Comparison of ENCODE assay signal across 8 cellular contexts in the genomic region with DNA sequence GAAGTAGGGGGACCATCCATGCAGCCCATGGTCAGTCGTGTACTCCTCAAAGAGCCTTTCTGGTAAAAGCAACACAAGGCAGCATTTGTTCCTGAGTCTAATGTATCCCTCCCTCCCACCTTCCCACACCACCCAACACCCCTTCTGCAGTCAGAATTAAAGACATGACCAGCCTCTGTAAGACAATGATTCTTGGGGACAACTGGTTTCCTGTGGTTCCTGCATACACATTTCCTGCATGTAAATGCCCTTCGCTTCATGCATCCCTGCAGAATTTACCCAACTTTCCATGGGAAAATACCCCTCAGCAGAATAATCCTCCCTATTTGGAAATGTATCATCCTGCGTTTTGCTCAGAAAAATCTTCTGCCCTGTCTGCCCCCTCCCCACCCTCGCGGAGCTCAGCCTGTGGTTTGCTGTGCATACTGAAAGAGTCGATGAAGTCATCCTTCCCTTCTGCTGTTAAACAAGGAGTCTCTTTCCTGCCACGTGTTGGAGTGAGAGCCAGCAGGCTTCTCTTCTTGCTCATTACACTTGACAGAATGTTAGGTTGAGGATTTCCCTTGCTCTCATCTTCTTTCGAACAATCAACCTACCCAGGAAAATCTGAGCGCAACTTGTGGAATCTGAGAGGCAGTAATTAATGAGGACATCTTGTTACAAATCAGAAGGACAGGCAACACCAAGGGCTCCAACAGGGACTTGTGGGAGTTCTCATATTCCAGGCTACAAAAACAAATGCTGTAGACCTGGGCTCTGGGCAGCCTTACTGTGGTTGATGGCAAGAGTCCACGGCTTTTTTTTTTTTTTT. TPM values are rescaled to one million over a fixed set of nuclear protein-coding genes. Genes with fewer than 3 reads are reported as not detected.
DNase-seq lines count a peak whose midpoint lies in the region; ATAC-seq and TF ChIP-seq lines count a peak whose summit lies in the region.

No MANE protein-coding gene starts in this region.

- DNase-seq in GM03348 (ENCODE audit: low spot score) (peak; percentile 58), NB4 (ENCODE audit: low read depth) (peak; percentile 91), amniotic epithelial cell (ENCODE audit: low read depth) (peak; percentile 17), inferior parietal cortex (ENCODE audit: extremely low spot score) (peak; percentile 64), PC-9 (no peak)
- DNase-seq in stimulated activated CD8-positive, alpha-beta memory T cell treated with anti-CD3 and anti-CD28 coated beads, Interleukin-4, amount 100 ng/mL, for 48 hours: peak; percentile 49

- POLR2A ChIA-PET in PC-9 (lab: Charles Lee; ENCODE audit: unreplicated experiment): no interaction called here

- no peaks in the 10 kb centered on the region for H3K4me1 ChIP-seq in PC-9 (replicated peaks; ENCODE audit: insufficient read depth)

- no peak for TF ChIP-seq CTCF in NB4 (IDR thresholded peaks at IDR 0.05; ENCODE audit: low read depth, low read length)
- no peak for TF ChIP-seq CTCF in PC-9 (conservative IDR thresholded peaks at IDR 0.05)

- no peaks in the 10 kb centered on the region for H3F3A ChIP-seq in PC-9 (ENCODE audit: insufficient read depth, low read depth)

- H3K36me3 ChIP-seq in PC-9 (ENCODE audit: low read depth): no peaks in the 10 kb centered on the region

- H4K20me1 ChIP-seq in PC-9 (ENCODE audit: insufficient read depth): no peaks in the 10 kb centered on the region; the same call in 1 of the 2 replicates

- peaks cover 8% of the 10 kb centered on the region; the same call in 1 of the 2 replicates for H3K27me3 ChIP-seq in PC-9 (ENCODE audit: insufficient read depth, low read depth)

- H3K9me2 ChIP-seq in PC-9 (ENCODE audit: insufficient read depth): no peaks in the 10 kb centered on the region

- intact Hi-C loops in PC-9 (cut with micrococcal nuclease; ENCODE audit: unreplicated experiment): no loop called here

- ATAC-seq in GM21786 (IDR thresholded peaks at IDR 0.05; ENCODE audit: unreplicated experiment) (peak; percentile 81), GM19455 (IDR thresholded peaks at IDR 0.05; ENCODE audit: unreplicated experiment) (no peak)

- BruUV-seq in PC-9 (replicated peaks; lab: Mats Ljungman, UMichigan): no TSS peak

- no peak overlapping the region for H3K27ac ChIP-seq in PC-9

- no peak overlapping the region for H2AFZ ChIP-seq in PC-9

- no peak for TF ChIP-seq POLR2A in NB4 (IDR thresholded peaks at IDR 0.05; ENCODE audit: extremely low read depth, insufficient read length)

- H3K4me3 ChIP-seq in NB4 (ENCODE audit: low read depth, low read length) (peak overlapping the region; percentile 41), PC-9 (no peak overlapping the region)

- no peaks in the 10 kb centered on the region for H3K79me2 ChIP-seq in PC-9 (ENCODE audit: low read depth)

- H3K4me2 ChIP-seq in PC-9: no peak overlapping the region

- H3K9me3 ChIP-seq in PC-9 (ENCODE audit: insufficient read depth, low read depth): no peaks in the 10 kb centered on the region

- CTCF ChIA-PET in PC-9 (lab: Charles Lee): no interaction called here

RNA-seq across cellular contexts. Expression of gene TNN, which starts 4.7 kb away (rescaled TPM):
- total RNA-seq in PC-9 (2021): not detected in 2 replicates

RNA-seq across cellular contexts. Expression of gene MRPS14, which starts 49.1 kb away (rescaled TPM):
- 24.1 and 28.8 TPM in 2 replicates for total RNA-seq in PC-9 (2021)

Comparison
In these comparisons a context has a peak if more than half of its experiments do, and no peak if none do; other contexts are left out.
1. DNase-seq: peak in GM03348 (single experiment), NB4 (single experiment), amniotic epithelial cell (single experiment), inferior parietal cortex (single experiment) and stimulated activated CD8-positive, alpha-beta memory T cell treated with anti-CD3 and anti-CD28 coated beads, Interleukin-4, amount 100 ng/mL, for 48 hours (single experiment); none in PC-9 (0 of 2).